In the genomic region with DNA sequence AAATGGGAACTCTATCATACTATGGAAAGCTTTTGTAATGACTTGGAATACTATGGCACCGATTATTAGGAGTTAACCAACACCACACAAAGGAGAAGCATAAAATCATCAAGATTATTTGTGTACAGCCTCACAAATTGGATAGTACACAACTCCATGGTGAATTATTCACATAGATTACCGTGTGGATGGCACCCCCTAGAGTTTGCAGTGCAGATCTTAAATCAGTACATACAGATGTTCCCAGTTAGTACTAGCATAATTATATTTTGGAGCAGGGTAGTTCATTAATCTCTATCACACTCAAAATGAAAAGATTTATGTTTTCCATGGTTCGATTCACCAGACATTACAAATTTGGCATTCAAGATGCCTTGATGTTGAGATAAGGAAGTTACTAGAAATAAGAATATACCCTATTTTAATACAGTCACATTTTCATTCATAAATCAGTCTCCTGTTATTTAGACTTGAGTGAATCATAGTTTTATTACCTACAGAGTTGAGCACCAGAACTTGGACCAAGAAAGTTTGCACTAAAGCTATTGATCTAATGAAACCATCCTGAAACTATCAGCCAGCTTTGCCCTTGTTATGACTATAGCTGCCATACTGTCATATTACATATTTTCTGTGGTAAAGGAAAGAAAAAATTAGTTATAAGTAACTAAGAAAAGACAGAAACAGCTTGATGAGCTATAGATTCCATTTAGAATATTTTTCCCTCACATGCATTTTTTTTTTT, we compare ENCODE assay signal across 7 cellular contexts.
DNase-seq lines count a peak whose midpoint lies in the region; ATAC-seq, FAIRE-seq and TF ChIP-seq lines count a peak whose summit lies in the region.

No MANE protein-coding gene starts in this region.

- no peak overlapping the region for H2AFZ ChIP-seq in MM.1S (ENCODE audit: low read length)

- no peaks in the 10 kb centered on the region for H3K36me3 ChIP-seq in GM06990 (ENCODE audit: control insufficient read depth, insufficient read depth, low read length)
- H3K36me3 ChIP-seq in MM.1S (replicated peaks; ENCODE audit: insufficient read depth, low read length) = no peaks in the 10 kb centered on the region
- H3K36me3 ChIP-seq in bronchial epithelial cell (ENCODE audit: control insufficient read depth, insufficient read depth, low read length) = no peaks in the 10 kb centered on the region

- no peak overlapping the region for H3K9ac ChIP-seq in MM.1S (ENCODE audit: low read length)

- H3K27ac ChIP-seq in MM.1S (ENCODE audit: low read length) = no peak overlapping the region

- peak; percentile 67 for ATAC-seq in GM19397 (IDR thresholded peaks at IDR 0.05; ENCODE audit: unreplicated experiment)
- no peak for ATAC-seq in GM21528 (IDR thresholded peaks at IDR 0.05; ENCODE audit: low FRiP score, unreplicated experiment)

- H3K4me1 ChIP-seq in MM.1S (ENCODE audit: low read length) = no peaks in the 10 kb centered on the region

- H3K27me3 ChIP-seq in GM06990 (replicated peaks; ENCODE audit: control insufficient read depth, insufficient read depth, low read length) = no peaks in the 10 kb centered on the region
- no peaks in the 10 kb centered on the region for H3K27me3 ChIP-seq in MM.1S (replicated peaks; ENCODE audit: insufficient read depth, low read length)
- H3K27me3 ChIP-seq in bronchial epithelial cell (ENCODE audit: control insufficient read depth, insufficient read depth, low read length) = no peaks in the 10 kb centered on the region

- no peaks in the 10 kb centered on the region for H3K79me2 ChIP-seq in MM.1S (ENCODE audit: low read length)

- H3F3A ChIP-seq in MM.1S (ENCODE audit: insufficient read depth, low read length) = no peaks in the 10 kb centered on the region

- no peak overlapping the region for H3K4me3 ChIP-seq in GM06990 (replicated peaks; ENCODE audit: low read depth, low read length)
- H3K4me3 ChIP-seq in MM.1S (ENCODE audit: low read length) = no peak overlapping the region
- no peak overlapping the region for H3K4me3 ChIP-seq in bronchial epithelial cell (ENCODE audit: low read depth, low read length)

- H3K9me2 ChIP-seq in MM.1S (replicated peaks; ENCODE audit: insufficient read depth, low read length) = no peaks in the 10 kb centered on the region

- H4K20me1 ChIP-seq in MM.1S (ENCODE audit: insufficient read depth, low read length) = no peaks in the 10 kb centered on the region

- no peaks in the 10 kb centered on the region for H3K9me3 ChIP-seq in MM.1S (replicated peaks; ENCODE audit: insufficient read depth, low read length)

- DNase-seq in GM06990 (ENCODE audit: extremely low read depth, insufficient read length) (no peak), MM.1S (peak; percentile 77), bronchial epithelial cell (ENCODE audit: low read depth) (peak; percentile 26), smooth muscle cell of the brain vasculature (ENCODE audit: low read depth, low spot score) (peak; percentile 1), GF-D8 (lab: John Stamatoyannopoulos, UW) (no peak)

- FAIRE-seq in bronchial epithelial cell (lab: Jason Lieb, UNC) = no peak

- no peak overlapping the region for H3K4me2 ChIP-seq in MM.1S (ENCODE audit: low read depth, low read length)

- TF ChIP-seq CTCF in GM06990 (IDR thresholded peaks at IDR 0.05; ENCODE audit: insufficient read depth, low read length, poor library complexity, severe bottlenecking) = peak; percentile 50
- TF ChIP-seq CTCF in MM.1S (IDR thresholded peaks at IDR 0.05; ENCODE audit: low read length) = peak; percentile 66
- TF ChIP-seq CTCF in bronchial epithelial cell (IDR thresholded peaks at IDR 0.05; ENCODE audit: insufficient read depth, low read length, severe bottlenecking) = peak; percentile 23

Comparison
In these comparisons a context has a peak if more than half of its experiments do, and no peak if none do; other contexts are left out.
1. DNase-seq: peak in MM.1S (single experiment), bronchial epithelial cell (single experiment) and smooth muscle cell of the brain vasculature (single experiment); none in GM06990 (single experiment) and GF-D8 (single experiment).
2. Peak in every context shown above with its lines, with median percentiles within 50 percentile points of each other: CTCF ChIP-seq.